Comparison of ENCODE assay signal across 8 cellular contexts in the genomic region with DNA sequence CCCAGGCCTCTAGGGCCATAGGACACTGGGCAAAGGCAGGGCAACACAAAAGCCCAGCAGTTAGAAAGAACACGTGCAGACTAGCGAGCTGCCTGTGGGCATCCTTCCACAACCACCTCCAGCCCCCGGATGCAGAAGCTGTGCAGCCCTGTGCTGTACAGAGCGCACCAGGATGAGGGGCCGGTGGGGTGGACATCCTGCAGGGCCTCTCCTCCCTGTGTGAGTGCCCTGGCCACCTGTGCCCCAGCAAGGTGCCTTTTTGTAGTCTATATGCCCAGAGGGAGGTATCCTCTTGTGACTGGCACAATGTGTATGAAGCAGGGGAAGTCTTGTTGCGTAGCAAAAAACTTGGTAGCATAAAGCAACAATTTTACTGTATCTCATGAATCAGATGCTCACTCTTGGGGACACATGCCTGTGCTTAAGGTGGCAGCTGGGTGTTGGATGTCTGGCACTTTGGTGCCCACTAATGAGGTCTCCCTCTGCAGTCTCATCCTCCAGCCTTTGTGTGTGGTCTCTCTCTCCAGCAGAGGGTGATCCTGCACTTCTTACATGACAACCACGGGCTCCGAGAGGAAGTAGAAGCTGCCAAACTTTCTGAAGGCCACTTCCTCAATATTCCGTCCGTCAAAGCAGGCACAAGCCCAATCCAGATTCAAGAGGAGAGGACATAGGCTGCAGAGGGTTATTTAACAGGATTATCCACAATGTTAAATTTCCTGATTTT. TPM values are rescaled to one million over a fixed set of nuclear protein-coding genes. Genes with fewer than 3 reads are reported as not detected.
DNase-seq lines count a peak whose midpoint lies in the region; ATAC-seq and TF ChIP-seq lines count a peak whose summit lies in the region.

No MANE protein-coding gene starts in this region.

- peak; percentile 97 for ATAC-seq in CD4-positive, alpha-beta T cell (ENCODE audit: poor library complexity)
- ATAC-seq in GM18519 (IDR thresholded peaks at IDR 0.05; ENCODE audit: low FRiP score, unreplicated experiment) (peak; percentile 69), HG03108 (IDR thresholded peaks at IDR 0.05; ENCODE audit: unreplicated experiment) (peak; percentile 69), GM18520 (IDR thresholded peaks at IDR 0.05; ENCODE audit: unreplicated experiment) (no peak)

- no peaks in the 10 kb centered on the region for H3K4me1 ChIP-seq in hepatocyte (ENCODE audit: insufficient read depth)
- H3K4me1 ChIP-seq in smooth muscle cell (ENCODE audit: low read depth), result no peaks in the 10 kb centered on the region

- H3K36me3 Mint-ChIP-seq in CD4-positive, alpha-beta T cell (ENCODE audit: low read depth), result peaks cover 1% of the 10 kb centered on the region

- H3K9me3 Mint-ChIP-seq in CD4-positive, alpha-beta T cell, result no peaks in the 10 kb centered on the region

- no peaks in the 10 kb centered on the region for H3F3A ChIP-seq in smooth muscle cell (ENCODE audit: low read depth)

- H3K4me3 Mint-ChIP-seq in CD4-positive, alpha-beta T cell, result peak overlapping the region; percentile 46

- H3K27ac Mint-ChIP-seq in CD4-positive, alpha-beta T cell, result peak overlapping the region; percentile 35

- POLR2A ChIA-PET in CD4-positive, alpha-beta T cell (lab: Charles Lee), result interaction anchor here (0.6 to 3.1 kb wide), 4 partner anchors 9 to 283 kb away, joined by 3 to 20 read pairs (median 4); a partner anchor contains a TSS

- no peaks in the 10 kb centered on the region for H3K27me3 Mint-ChIP-seq in CD4-positive, alpha-beta T cell

- CTCF ChIA-PET in CD4-positive, alpha-beta T cell (lab: Charles Lee), result interaction anchor here (0.6 to 2.9 kb wide), 5 partner anchors 9 to 283 kb away, joined by 3 to 35 read pairs (median 4); a partner anchor contains a TSS

- no peaks in the 10 kb centered on the region for H3K9me3 ChIP-seq in CD4-positive, alpha-beta T cell (ENCODE audit: control insufficient read depth, low read length)
- H3K9me3 ChIP-seq in hepatocyte (ENCODE audit: low read depth), result no peaks in the 10 kb centered on the region
- H3K9me3 ChIP-seq in smooth muscle cell (replicated peaks; ENCODE audit: low read depth), result no peaks in the 10 kb centered on the region

- H3K4me3 ChIP-seq in astrocyte of the spinal cord (ENCODE audit: low read depth, low read length) (no peak overlapping the region), hepatocyte (no peak overlapping the region), smooth muscle cell (no peak overlapping the region)

- no peak overlapping the region for H3K4me2 ChIP-seq in hepatocyte
- H3K4me2 ChIP-seq in smooth muscle cell, result no peak overlapping the region

- DNase-seq in CD4-positive, alpha-beta T cell, result peak; percentile 27 to 54 (median 44)
- DNase-seq in SIG-M5 (lab: John Stamatoyannopoulos, UW) (peak; percentile 8), astrocyte of the spinal cord (ENCODE audit: low read depth, low spot score) (peak; percentile 80), hepatocyte (ENCODE audit: low spot score) (peak; percentile 64), smooth muscle cell (lab: John Stamatoyannopoulos, UW; ENCODE audit: unreplicated experiment) (no peak)

- no peaks in the 10 kb centered on the region for H3K36me3 ChIP-seq in hepatocyte (replicated peaks; ENCODE audit: insufficient read depth, low read depth)
- no peaks in the 10 kb centered on the region for H3K36me3 ChIP-seq in smooth muscle cell (ENCODE audit: low read depth)

- H2AFZ ChIP-seq in hepatocyte, result no peak overlapping the region
- H2AFZ ChIP-seq in smooth muscle cell (ENCODE audit: low read depth), result no peak overlapping the region

- H4K20me1 ChIP-seq in hepatocyte (ENCODE audit: insufficient read depth, poor library complexity, severe bottlenecking) (no peaks in the 10 kb centered on the region), smooth muscle cell (ENCODE audit: low read depth) (no peaks in the 10 kb centered on the region)

- peak; percentile 76 for TF ChIP-seq CTCF in CD4-positive, alpha-beta T cell (IDR thresholded peaks at IDR 0.05)
- TF ChIP-seq CTCF in astrocyte of the spinal cord (IDR thresholded peaks at IDR 0.05; ENCODE audit: low read depth, low read length) (peak; percentile 72), hepatocyte (IDR thresholded peaks at IDR 0.05; ENCODE audit: poor library complexity) (peak; percentile 50), smooth muscle cell (IDR thresholded peaks at IDR 0.05; ENCODE audit: borderline replicate concordance, insufficient read depth, poor library complexity, severe bottlenecking) (peak; percentile 39)

- no peak overlapping the region for H3K27ac ChIP-seq in CD4-positive, alpha-beta T cell (ENCODE audit: low read depth, low read length)
- H3K27ac ChIP-seq in hepatocyte (no peak overlapping the region), smooth muscle cell (ENCODE audit: low read depth) (no peak overlapping the region)

- no peak overlapping the region for H3K9ac ChIP-seq in smooth muscle cell (ENCODE audit: low read depth)

- peaks cover 10% of the 10 kb centered on the region for H3K79me2 ChIP-seq in hepatocyte
- no peaks in the 10 kb centered on the region for H3K79me2 ChIP-seq in smooth muscle cell (ENCODE audit: low read depth)

- in situ Hi-C loops in astrocyte of the spinal cord (cut with HindIII; ENCODE audit: low sequenced_read_pairs), result no loop called here

- intact Hi-C loops in CD4-positive, alpha-beta T cell (cut with DNase I, micrococcal nuclease), result loop anchor here (1.0 kb wide), 1 partner anchor 281 kb away; no protein-coding TSS in a partner anchor

- H3K27me3 ChIP-seq in CD4-positive, alpha-beta T cell (ENCODE audit: control insufficient read depth, insufficient read depth, low read length), result no peaks in the 10 kb centered on the region
- H3K27me3 ChIP-seq in hepatocyte (no peaks in the 10 kb centered on the region), smooth muscle cell (ENCODE audit: low read depth) (no peaks in the 10 kb centered on the region)

- H3K9me2 ChIP-seq in hepatocyte (replicated peaks; ENCODE audit: insufficient read depth), result no peaks in the 10 kb centered on the region

- WGBS in hepatocyte (ENCODE audit: low lambda C conversion rate, missing lambda C conversion rate), result 73% methylated on average over 10 of the region's 10 CpGs
- 77% methylated on average over 10 of the region's 10 CpGs for WGBS in smooth muscle cell (ENCODE audit: low lambda C conversion rate)

- H3K4me1 Mint-ChIP-seq in CD4-positive, alpha-beta T cell (ENCODE audit: low read depth), result peaks cover 11% of the 10 kb centered on the region

RNA-seq across cellular contexts. Expression of a gene that starts 8.7 kb away (rescaled TPM):
- 10 to 100 TPM in 1 of 2 experiments, 1 to 10 TPM in 1; 9.9 to 11.8 TPM for total RNA-seq in CD4-positive, alpha-beta T cell
- total RNA-seq in hepatocyte (7.1 and 9.5 TPM in 2 replicates), smooth muscle cell (9.9 and 18.5 TPM in 2 replicates)
- polyA plus RNA-seq in hepatocyte (6.2 and 7.0 TPM in 2 replicates), smooth muscle cell (10.0 and 12.5 TPM in 2 replicates)
